Comparison of ENCODE assay signal across 8 cellular contexts in genomic region chr5:114361724-114362196, GRCh38. TPM values are rescaled to one million over a fixed set of nuclear protein-coding genes. Genes with fewer than 3 reads are reported as not detected.
DNase-seq lines count a peak whose midpoint lies in the region; ATAC-seq and TF ChIP-seq lines count a peak whose summit lies in the region.

Gene KCNN2 (plus strand): TSS chr5:114362070. CDS start chr5:114362140, 70 bp downstream.

- no peaks in the 10 kb centered on the region for H4K20me1 ChIP-seq in KMS-11 (ENCODE audit: insufficient read depth)

- H3K27ac ChIP-seq in KMS-11 = no peak within 1 kb of the TSS
- H3K27ac ChIP-seq in esophagus squamous epithelium = peak within 1 kb of the TSS in 2 of 4 donors; percentile 5 to 58
- peak within 1 kb of the TSS; percentile 18 for H3K27ac ChIP-seq in vagina

- no peaks in the 10 kb centered on the region for H3K9me3 ChIP-seq in esophagus squamous epithelium
- no peaks in the 10 kb centered on the region for H3K9me3 ChIP-seq in vagina

- BruUV-seq in Calu3 (replicated peaks; lab: Mats Ljungman, UMichigan) = no TSS peak

- peaks cover 21% of the 10 kb centered on the region for H3K36me3 Mint-ChIP-seq in Calu3 (ENCODE audit: insufficient read depth, unreplicated experiment)

- H3K36me3 ChIP-seq in KMS-11 (ENCODE audit: insufficient read depth) (no peaks in the 10 kb centered on the region), esophagus squamous epithelium (no peaks in the 10 kb centered on the region), vagina (no peaks in the 10 kb centered on the region)

- no peaks in the 10 kb centered on the region for H3K9me3 Mint-ChIP-seq in Calu3 (ENCODE audit: low read depth, unreplicated experiment)

- H3K4me3 Mint-ChIP-seq in Calu3 (ENCODE audit: low read depth, unreplicated experiment) = peak within 1 kb of the TSS; percentile 99

- no peaks in the 10 kb centered on the region for H3K79me2 ChIP-seq in KMS-11 (ENCODE audit: insufficient read depth, low read depth)

- H3K27me3 Mint-ChIP-seq in Calu3 (ENCODE audit: unreplicated experiment) = peaks cover 35% of the 10 kb centered on the region

- H2AFZ ChIP-seq in KMS-11 (ENCODE audit: low read depth) = peak within 1 kb of the TSS; percentile 98

- peak within 1 kb of the TSS; percentile 65 for H3K4me2 ChIP-seq in KMS-11

- TF ChIP-seq CTCF in Calu3 (IDR thresholded peaks at IDR 0.05; ENCODE audit: unreplicated experiment) = no peak
- TF ChIP-seq CTCF in KMS-11 (conservative IDR thresholded peaks at IDR 0.05; ENCODE audit: low read depth, low read length) = no peak
- TF ChIP-seq CTCF in esophagus squamous epithelium (IDR thresholded peaks at IDR 0.05) = no peak
- TF ChIP-seq CTCF in vagina (IDR thresholded peaks at IDR 0.05) = no peak

- TF ChIP-seq POLR2A in esophagus squamous epithelium (IDR thresholded peaks at IDR 0.05) (no peak), vagina (IDR thresholded peaks at IDR 0.05) (no peak)

- peaks cover 6% of the 10 kb centered on the region for H3K4me1 ChIP-seq in KMS-11 (ENCODE audit: low read depth, poor library complexity, severe bottlenecking)
- H3K4me1 ChIP-seq in esophagus squamous epithelium = peaks cover 26 to 41% (median 29%) of the 10 kb centered on the region in 3 donors
- H3K4me1 ChIP-seq in vagina = peaks cover 36% of the 10 kb centered on the region

- ATAC-seq in GM21381 (IDR thresholded peaks at IDR 0.05; ENCODE audit: unreplicated experiment) = peak; percentile 57
- ATAC-seq in SK-N-SH treated with all-trans-retinoic acid at 6 μM for 48 hours = peak; percentile 75

- DNase-seq in Calu3 = peak; percentile 86
- no peak for DNase-seq in esophagus squamous epithelium (lab: John Stamatoyannopoulos, UW)
- peak; percentile 83 for DNase-seq in middle frontal gyrus (ENCODE audit: extremely low spot score, low spot score)
- no peak for DNase-seq in vagina (ENCODE audit: extremely low spot score in 2 of 2)
- DNase-seq in stimulated activated CD4-positive, alpha-beta T cell treated with anti-CD3 and anti-CD28 coated beads, Interleukin-4, amount 100 ng/mL, for 24 hours = no peak

- peak within 1 kb of the TSS; percentile 32 for H3K4me3 ChIP-seq in KMS-11 (IDR thresholded peaks at IDR 0.05; ENCODE audit: insufficient read depth, low read depth, low read length)
- H3K4me3 ChIP-seq in esophagus squamous epithelium = peak within 1 kb of the TSS; percentile 38 to 65 (median 55)
- peak within 1 kb of the TSS; percentile 50 to 63 for H3K4me3 ChIP-seq in vagina

- H3K27ac Mint-ChIP-seq in Calu3 (ENCODE audit: unreplicated experiment) = peak within 1 kb of the TSS; percentile 87

- CTCF ChIA-PET in Calu3 (lab: Charles Lee) = interaction anchor here (2.8 to 3.1 kb wide), 2 partner anchors 88 to 91 kb away, joined by 9 to 16 read pairs; no protein-coding TSS in a partner anchor

- H3K27me3 ChIP-seq in KMS-11 (ENCODE audit: insufficient read depth, low read depth) = no peaks in the 10 kb centered on the region
- peaks cover 8 to 73% (median 19%) of the 10 kb centered on the region in 4 donors for H3K27me3 ChIP-seq in esophagus squamous epithelium
- no peaks in the 10 kb centered on the region for H3K27me3 ChIP-seq in vagina

- 0 to 2% methylated on average over 14 to 15 of the region's 33 CpGs for WGBS in esophagus squamous epithelium, 2 donors

- peak within 1 kb of the TSS; percentile 39; the same call in 1 of the 2 replicates for H3K9ac ChIP-seq in KMS-11

- H3K4me1 Mint-ChIP-seq in Calu3 (ENCODE audit: low read depth, unreplicated experiment) = no peaks in the 10 kb centered on the region

- intact Hi-C loops in Calu3 (cut with micrococcal nuclease; ENCODE audit: unreplicated experiment) (loop anchor here (1.0 to 10.0 kb wide), 5 partner anchors 86 to 883 kb away; no protein-coding TSS in a partner anchor), esophagus squamous epithelium (cut with DNase I) (no loop called here), vagina (cut with DNase I) (no loop called here)

TF ChIP-seq in SK-N-SH treated with all-trans-retinoic acid at 6 μM for 48 hours, 23 proteins besides CTCF, POLR2A, EP300 and RAD21:
- no peak for TF ChIP-seq ZNF8 (CRISPR knock-in tag; IDR thresholded peaks at IDR 0.05)
- TF ChIP-seq ZFP3 (CRISPR knock-in tag; IDR thresholded peaks at IDR 0.05) = no peak
- TF ChIP-seq CREB5 (CRISPR knock-in tag; IDR thresholded peaks at IDR 0.05; ENCODE audit: low read depth) = no peak
- TF ChIP-seq POU6F1 (CRISPR knock-in tag; IDR thresholded peaks at IDR 0.05; ENCODE audit: borderline replicate concordance, low read depth) = no peak
- no peak for TF ChIP-seq TOX (CRISPR knock-in tag; IDR thresholded peaks at IDR 0.05; ENCODE audit: borderline replicate concordance)
- TF ChIP-seq ZNF70 (CRISPR knock-in tag; IDR thresholded peaks at IDR 0.05) = no peak
- no peak for TF ChIP-seq ZNF565 (CRISPR knock-in tag; conservative IDR thresholded peaks at IDR 0.05; ENCODE audit: low read depth)
- no peak for TF ChIP-seq ZFP30 (CRISPR knock-in tag; IDR thresholded peaks at IDR 0.05)

RNA-seq across cellular contexts. Expression of gene KCNN2, which starts in this region (rescaled TPM):
- total RNA-seq in Calu3 (2022) = 1.2 and 2.0 TPM in 2 replicates
- under 1 TPM in 2 of 4 donors, not detected in 2; 0.18 to 0.19 TPM for total RNA-seq in esophagus squamous epithelium
- 3.4 TPM for total RNA-seq in vagina

Comparison
In these comparisons a context has a peak if more than half of its experiments do, and no peak if none do; other contexts are left out.
1. DNase-seq: peak in Calu3 (single experiment) and middle frontal gyrus (single experiment); none in esophagus squamous epithelium (single experiment), vagina (0 of 2) and stimulated activated CD4-positive, alpha-beta T cell treated with anti-CD3 and anti-CD28 coated beads, Interleukin-4, amount 100 ng/mL, for 24 hours (single experiment).
2. Peak in every context shown above with its lines, with median percentiles within 50 percentile points of each other: H3K4me3 ChIP-seq.